Comparison of ENCODE assay signal across 13 cellular contexts in genomic region chr7:26648429-26649015, GRCh38.
DNase-seq lines count a peak whose midpoint lies in the region; ATAC-seq and TF ChIP-seq lines count a peak whose summit lies in the region.
"Had no signal": no experiment of that assay in that cellular context is flagged by ENCODE, and none has a peak within 500 bp of the region (broad histone marks: within the 10 kb centered on the region; RNA-seq: fewer than 3 reads in every experiment).

No MANE protein-coding gene starts in this region.

- H3F3A ChIP-seq in GM23248 (ENCODE audit: insufficient read depth), result no peaks in the 10 kb centered on the region

- no peak overlapping the region for H3K9ac ChIP-seq in GM23248

- WGBS in GM23248 (ENCODE audit: low coverage in 1 of 2, low lambda C conversion rate in 2 of 2, missing lambda C conversion rate in 2 of 2), 2 experiments, result 43 to 52% methylated on average over 2 of the region's 2 CpGs

- no peaks in the 10 kb centered on the region for H3K9me2 ChIP-seq in GM23248 (ENCODE audit: insufficient read depth)

- H3K27ac Mint-ChIP-seq in type B pancreatic cell, result peak overlapping the region; percentile 78

- peaks cover 7% of the 10 kb centered on the region for H3K4me1 ChIP-seq in GM23248 (ENCODE audit: insufficient read depth)

- in situ Hi-C loops in GM23248 (cut with MboI), result no loop called here

- H3K27me3 ChIP-seq in GM23248 (replicated peaks; ENCODE audit: insufficient read depth), result no peaks in the 10 kb centered on the region

- peaks cover 7% of the 10 kb centered on the region for H3K4me1 Mint-ChIP-seq in type B pancreatic cell (ENCODE audit: unreplicated experiment)

- H3K4me3 Mint-ChIP-seq in type B pancreatic cell, result peak overlapping the region; percentile 13

- TF ChIP-seq CTCF in fibroblast of pulmonary artery (IDR thresholded peaks at IDR 0.05; ENCODE audit: low read length, missing control alignments) (no peak), type B pancreatic cell (conservative IDR thresholded peaks at IDR 0.05) (no peak)

- no peak overlapping the region for H2AFZ ChIP-seq in GM23248

- no peaks in the 10 kb centered on the region for H3K79me2 ChIP-seq in GM23248 (ENCODE audit: insufficient read depth)

- no peaks in the 10 kb centered on the region for H4K20me1 ChIP-seq in GM23248 (ENCODE audit: insufficient read depth)

- H3K4me3 ChIP-seq in GM23248, result no peak overlapping the region
- H3K4me3 ChIP-seq in fibroblast of pulmonary artery (replicated peaks; ENCODE audit: low read depth, low read length), result no peak overlapping the region
- H3K4me3 ChIP-seq: skin epidermis had no signal

- peaks cover 3% of the 10 kb centered on the region for H3K27me3 Mint-ChIP-seq in type B pancreatic cell
- H3K27me3 Mint-ChIP-seq: IgD-negative memory B cell had no signal

- H3K36me3 ChIP-seq in GM23248 (ENCODE audit: low read depth), result no peaks in the 10 kb centered on the region

- H3K36me3 Mint-ChIP-seq in type B pancreatic cell, result no peaks in the 10 kb centered on the region

- H3K4me2 ChIP-seq in GM23248 (ENCODE audit: unreplicated experiment), result peak overlapping the region; percentile 70

- no peak for ATAC-seq in HG03139 (IDR thresholded peaks at IDR 0.05; ENCODE audit: unreplicated experiment)
- no peak for ATAC-seq in GM19452 (IDR thresholded peaks at IDR 0.05; ENCODE audit: unreplicated experiment)
- ATAC-seq: left lobe of liver had no signal

- no peak overlapping the region for H3K27ac ChIP-seq in GM23248
- H3K27ac ChIP-seq: skin epidermis had no signal

- H3K9me3 Mint-ChIP-seq in type B pancreatic cell, result no peaks in the 10 kb centered on the region

- DNase-seq in GM23248, result peak; percentile 78
- DNase-seq in RPMI7951 (ENCODE audit: low read depth), result peak; percentile 77
- DNase-seq in fibroblast of pulmonary artery (ENCODE audit: low read depth), result peak; percentile 36
- no peak for DNase-seq in type B pancreatic cell (ENCODE audit: extremely low spot score, unreplicated experiment)
- DNase-seq in ureter (ENCODE audit: low spot score), result no peak
- DNase-seq: activated CD4-positive, alpha-beta T cell treated with anti-CD3 and anti-CD28 coated beads for 48 hours; NCI-H1105 treated with DMSO at 0.1 percent for 48 hours; NCI-H2227 treated with DMSO at 0.1 percent for 48 hours had no signal

- no peaks in the 10 kb centered on the region for H3K9me3 ChIP-seq in GM23248 (ENCODE audit: low read depth)

Comparison
In these comparisons a context has a peak if more than half of its experiments do, and no peak if none do; other contexts are left out.
1. DNase-seq: peak in GM23248 (single experiment), RPMI7951 (single experiment) and fibroblast of pulmonary artery (single experiment); none in type B pancreatic cell (single experiment) and ureter (single experiment).